8 cellular contexts compared by ENCODE assay signal in the genomic region with DNA sequence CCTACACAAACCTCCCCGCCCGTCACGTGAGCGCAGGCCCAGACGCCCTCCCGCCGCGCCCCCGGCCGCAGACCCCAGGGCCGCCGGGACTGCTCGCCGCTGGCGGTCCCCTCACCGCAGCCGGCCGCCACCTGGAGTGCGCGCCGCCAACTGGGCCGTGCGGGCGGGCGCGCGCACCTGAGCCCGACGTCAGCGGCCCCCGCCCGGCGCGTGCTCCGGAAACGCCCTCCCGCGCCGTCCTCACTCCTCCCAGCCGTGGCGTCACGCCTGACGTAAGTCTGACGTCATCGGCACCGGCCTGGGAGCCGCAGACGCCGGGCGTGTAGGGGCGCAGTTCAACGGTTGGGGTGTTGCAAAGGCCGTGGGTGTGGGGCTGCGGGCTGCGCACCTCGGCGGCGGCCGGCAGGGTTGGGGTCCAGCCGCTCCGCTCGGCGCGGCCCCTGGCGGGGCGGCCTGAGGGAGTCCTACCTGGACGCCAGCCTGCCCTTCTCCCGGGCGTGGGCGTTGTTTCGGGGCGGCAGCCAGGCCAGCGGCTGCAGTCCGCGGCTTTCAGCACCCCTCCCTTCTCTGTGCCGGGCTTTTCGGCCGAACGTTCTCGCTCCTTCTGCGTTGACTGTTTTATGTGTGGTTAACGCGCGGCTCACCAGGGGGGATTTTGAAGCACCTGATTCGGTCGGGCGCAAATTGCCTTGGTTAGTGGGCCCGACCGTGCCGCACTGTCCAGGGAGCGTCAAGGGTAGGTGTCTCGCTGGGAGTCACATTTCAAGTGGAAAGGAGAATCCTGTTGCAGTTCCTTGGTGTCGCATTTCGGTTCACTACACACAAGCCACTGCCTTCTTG. TPM values are rescaled to one million over a fixed set of nuclear protein-coding genes. Genes with fewer than 3 reads are reported as not detected.
DNase-seq lines count a peak whose midpoint lies in the region; ATAC-seq and TF ChIP-seq lines count a peak whose summit lies in the region.

TSS of gene JOSD1 (minus strand) at position 155 of the 840 bp plus-strand sequence. CDS start 956 bp downstream, outside the sequence.

- no peaks in the 10 kb centered on the region for H3K27me3 ChIP-seq in fibroblast of lung (ENCODE audit: control insufficient read depth, insufficient read depth, low read length)
- no peaks in the 10 kb centered on the region for H3K27me3 ChIP-seq in naive thymus-derived CD4-positive, alpha-beta T cell (ENCODE audit: control insufficient read depth in 2 of 2, insufficient read depth in 2 of 2, low read length in 2 of 2)

- no peak for TF ChIP-seq CTCF in RWPE1 (conservative IDR thresholded peaks at IDR 0.05; ENCODE audit: low read depth)
- no peak for TF ChIP-seq CTCF in fibroblast of lung (conservative IDR thresholded peaks at IDR 0.05 in 1 of 2, IDR thresholded peaks at IDR 0.05 in 1 of 2; ENCODE audit: low read depth in 1 of 2, low read length in 2 of 2)

- peak within 1 kb of the TSS; percentile 60 to 92 (median 73) for H3K4me3 ChIP-seq in fibroblast of lung (replicated peaks in 1 of 4; ENCODE audit: control extremely low read depth in 1 of 4, insufficient read depth in 1 of 4, low read depth in 3 of 4, low read length in 4 of 4)
- peak within 1 kb of the TSS; percentile 90 for H3K4me3 ChIP-seq in naive thymus-derived CD4-positive, alpha-beta T cell (ENCODE audit: low read length)

- peak within 1 kb of the TSS; percentile 100 for H3K27ac Mint-ChIP-seq in activated T-helper 2 cell treated with anti-CD3 and anti-CD28 coated beads, Interferon-gamma antibody, Interleukin-2, Interleukin-4, amounts not matched to agents 10 μg/mL and 5 μg/mL and 100 μg/mL, durations not matched to agents 14 hours and 24 hours and 36 hours
- H3K27ac Mint-ChIP-seq in naive thymus-derived CD4-positive, alpha-beta T cell: peak within 1 kb of the TSS; percentile 94 to 100 (median 100)
- H3K27ac Mint-ChIP-seq in stimulated activated memory B cell treated with anti-CD40 and anti-IgM and Interleukin-4, amounts not matched to agents 10 μg/mL and 1 μg/mL and 100 μg/mL, for 72 hours: peak within 1 kb of the TSS; percentile 98

- peak within 1 kb of the TSS; percentile 98 for H3K4me2 ChIP-seq in fibroblast of lung (ENCODE audit: extremely low read depth, insufficient read depth, low read length)

- intact Hi-C loops in activated T-helper 2 cell treated with anti-CD3 and anti-CD28 coated beads, Interferon-gamma antibody, Interleukin-2, Interleukin-4, amounts not matched to agents 10 μg/mL and 5 μg/mL and 100 μg/mL, durations not matched to agents 14 hours and 24 hours and 36 hours (cut with micrococcal nuclease): loop anchor here (2.0 to 10.0 kb wide), 3 partner anchors 20 to 306 kb away; partner anchors contain the start of genes DMC1 and TOMM22
- intact Hi-C loops in naive thymus-derived CD4-positive, alpha-beta T cell (cut with micrococcal nuclease): loop anchor here (1.0 to 10.0 kb wide), 12 partner anchors 20 to 1094 kb away; partner anchors contain the start of genes CBX7 (in 2 of the 2), DMC1 (in 2 of the 2), APOBEC3B (in 1 of the 2) and CBY1 (in 1 of the 2)

- H3K79me2 ChIP-seq in fibroblast of lung (ENCODE audit: control insufficient read depth, insufficient read depth, low read length): peaks cover 36% of the 10 kb centered on the region

- no peaks in the 10 kb centered on the region for H4K20me1 ChIP-seq in fibroblast of lung (ENCODE audit: control insufficient read depth, extremely low read depth, insufficient read depth, low read length)

- CTCF ChIA-PET in RWPE1 (lab: Yijun Ruan, JAX): no interaction called here
- CTCF ChIA-PET in naive thymus-derived CD4-positive, alpha-beta T cell (lab: Charles Lee): interaction anchor here (4.1 kb wide), 1 partner anchor 19 kb away, joined by 22 read pairs; the partner anchor contains the start of gene TOMM22

- no peaks in the 10 kb centered on the region for H3K9me3 ChIP-seq in fibroblast of lung (ENCODE audit: control insufficient read depth, insufficient read depth, low read depth, low read length)
- no peaks in the 10 kb centered on the region for H3K9me3 ChIP-seq in naive thymus-derived CD4-positive, alpha-beta T cell (ENCODE audit: control insufficient read depth in 2 of 3, low read length in 3 of 3)

- peaks cover 40% of the 10 kb centered on the region for H3K4me1 Mint-ChIP-seq in activated T-helper 2 cell treated with anti-CD3 and anti-CD28 coated beads, Interferon-gamma antibody, Interleukin-2, Interleukin-4, amounts not matched to agents 10 μg/mL and 5 μg/mL and 100 μg/mL, durations not matched to agents 14 hours and 24 hours and 36 hours (ENCODE audit: low read depth)
- H3K4me1 Mint-ChIP-seq in naive thymus-derived CD4-positive, alpha-beta T cell: peaks cover 34 to 64% (median 60%) of the 10 kb centered on the region in 7 donors
- H3K4me1 Mint-ChIP-seq in stimulated activated memory B cell treated with anti-CD40 and anti-IgM and Interleukin-4, amounts not matched to agents 10 μg/mL and 1 μg/mL and 100 μg/mL, for 72 hours: peaks cover 53% of the 10 kb centered on the region

- H3K4me1 ChIP-seq in fibroblast of lung (ENCODE audit: control insufficient read depth, extremely low read depth, insufficient read depth, low read length): peaks cover 18% of the 10 kb centered on the region
- H3K4me1 ChIP-seq in naive thymus-derived CD4-positive, alpha-beta T cell (ENCODE audit: control insufficient read depth in 2 of 2, insufficient read depth in 2 of 2, low read length in 2 of 2): peaks cover 38 to 47% of the 10 kb centered on the region in 2 donors

- H3K4me3 Mint-ChIP-seq in activated T-helper 2 cell treated with anti-CD3 and anti-CD28 coated beads, Interferon-gamma antibody, Interleukin-2, Interleukin-4, amounts not matched to agents 10 μg/mL and 5 μg/mL and 100 μg/mL, durations not matched to agents 14 hours and 24 hours and 36 hours (ENCODE audit: low read depth): peak within 1 kb of the TSS; percentile 97
- peak within 1 kb of the TSS; percentile 91 to 98 (median 96) for H3K4me3 Mint-ChIP-seq in naive thymus-derived CD4-positive, alpha-beta T cell
- peak within 1 kb of the TSS; percentile 92 for H3K4me3 Mint-ChIP-seq in stimulated activated memory B cell treated with anti-CD40 and anti-IgM and Interleukin-4, amounts not matched to agents 10 μg/mL and 1 μg/mL and 100 μg/mL, for 72 hours

- H3K27ac ChIP-seq in RWPE1 (peak within 1 kb of the TSS; percentile 90), fibroblast of lung (ENCODE audit: insufficient read depth, low read length) (peak within 1 kb of the TSS; percentile 89)
- peak within 1 kb of the TSS; percentile 100 for H3K27ac ChIP-seq in naive thymus-derived CD4-positive, alpha-beta T cell (ENCODE audit: low read depth, low read length)

- no peaks in the 10 kb centered on the region for H3K9me3 Mint-ChIP-seq in activated T-helper 2 cell treated with anti-CD3 and anti-CD28 coated beads, Interferon-gamma antibody, Interleukin-2, Interleukin-4, amounts not matched to agents 10 μg/mL and 5 μg/mL and 100 μg/mL, durations not matched to agents 14 hours and 24 hours and 36 hours
- H3K9me3 Mint-ChIP-seq in naive thymus-derived CD4-positive, alpha-beta T cell: no peaks in the 10 kb centered on the region
- H3K9me3 Mint-ChIP-seq in stimulated activated memory B cell treated with anti-CD40 and anti-IgM and Interleukin-4, amounts not matched to agents 10 μg/mL and 1 μg/mL and 100 μg/mL, for 72 hours: no peaks in the 10 kb centered on the region

- no peaks in the 10 kb centered on the region for H3K36me3 ChIP-seq in fibroblast of lung (ENCODE audit: control insufficient read depth, insufficient read depth, low read length)
- H3K36me3 ChIP-seq in naive thymus-derived CD4-positive, alpha-beta T cell (ENCODE audit: control insufficient read depth in 2 of 3, insufficient read depth in 3 of 3, low read length in 3 of 3): no peaks in the 10 kb centered on the region

- peak within 1 kb of the TSS; percentile 90 for H3K9ac ChIP-seq in fibroblast of lung (ENCODE audit: insufficient read depth, low read length)

- peak; percentile 83 for DNase-seq in DMS153 (lab: John Stamatoyannopoulos, UW)
- peak; percentile 91 for DNase-seq in LHCN-M2 (ENCODE audit: low read depth)
- peak; percentile 73 for DNase-seq in RWPE1 (ENCODE audit: low spot score)
- peak; percentile 97 for DNase-seq in activated T-helper 2 cell treated with anti-CD3 and anti-CD28 coated beads, Interferon-gamma antibody, Interleukin-2, Interleukin-4, amounts not matched to agents 10 μg/mL and 5 μg/mL and 100 μg/mL, durations not matched to agents 14 hours and 24 hours and 36 hours (ENCODE audit: low spot score)
- DNase-seq in fibroblast of lung (ENCODE audit: low read depth in 2 of 2): peak; percentile 92 to 95
- peak; percentile 97 to 100 (median 99) for DNase-seq in naive thymus-derived CD4-positive, alpha-beta T cell

- H2AFZ ChIP-seq in fibroblast of lung (ENCODE audit: low read length): peak within 1 kb of the TSS; percentile 4

- peaks cover 40% of the 10 kb centered on the region for H3K36me3 Mint-ChIP-seq in activated T-helper 2 cell treated with anti-CD3 and anti-CD28 coated beads, Interferon-gamma antibody, Interleukin-2, Interleukin-4, amounts not matched to agents 10 μg/mL and 5 μg/mL and 100 μg/mL, durations not matched to agents 14 hours and 24 hours and 36 hours (ENCODE audit: low read depth)
- H3K36me3 Mint-ChIP-seq in naive thymus-derived CD4-positive, alpha-beta T cell: peaks cover 0 to 25% (median 0%) of the 10 kb centered on the region in 5 donors
- peaks cover 14% of the 10 kb centered on the region for H3K36me3 Mint-ChIP-seq in stimulated activated memory B cell treated with anti-CD40 and anti-IgM and Interleukin-4, amounts not matched to agents 10 μg/mL and 1 μg/mL and 100 μg/mL, for 72 hours

- ATAC-seq in GM21723 (IDR thresholded peaks at IDR 0.05; ENCODE audit: unreplicated experiment): peak; percentile 35
- peak; percentile 67 for ATAC-seq in naive thymus-derived CD4-positive, alpha-beta T cell
- ATAC-seq in stimulated activated memory B cell treated with anti-CD40 and anti-IgM and Interleukin-4, amounts not matched to agents 10 μg/mL and 1 μg/mL and 100 μg/mL, for 72 hours: peak; percentile 77

- H3K27me3 Mint-ChIP-seq in activated T-helper 2 cell treated with anti-CD3 and anti-CD28 coated beads, Interferon-gamma antibody, Interleukin-2, Interleukin-4, amounts not matched to agents 10 μg/mL and 5 μg/mL and 100 μg/mL, durations not matched to agents 14 hours and 24 hours and 36 hours (ENCODE audit: low read depth): no peaks in the 10 kb centered on the region
- no peaks in the 10 kb centered on the region for H3K27me3 Mint-ChIP-seq in naive thymus-derived CD4-positive, alpha-beta T cell
- H3K27me3 Mint-ChIP-seq in stimulated activated memory B cell treated with anti-CD40 and anti-IgM and Interleukin-4, amounts not matched to agents 10 μg/mL and 1 μg/mL and 100 μg/mL, for 72 hours: no peaks in the 10 kb centered on the region

- POLR2A ChIA-PET in RWPE1 (lab: Yijun Ruan, JAX; ENCODE audit: low non-redundant PET): no interaction called here
- POLR2A ChIA-PET in naive thymus-derived CD4-positive, alpha-beta T cell (lab: Charles Lee): interaction anchor here (0.6 to 4.4 kb wide), 3 partner anchors 19 to 619 kb away, joined by 3 to 32 read pairs (median 11); partner anchors contain the start of gene TOMM22

RNA-seq across cellular contexts. Expression of gene JOSD1, which starts in this region (rescaled TPM):
- total RNA-seq in LHCN-M2 (2014; rRNA removed): 54.6 and 65.0 TPM in 2 replicates
- polyA plus RNA-seq in LHCN-M2 (2012): 33.3 TPM
- 101 and 105 TPM in 2 replicates for total RNA-seq in activated T-helper 2 cell treated with anti-CD3 and anti-CD28 coated beads, Interferon-gamma antibody, Interleukin-2, Interleukin-4, amounts not matched to agents 10 μg/mL and 5 μg/mL and 100 μg/mL, durations not matched to agents 14 hours and 24 hours and 36 hours
- 59.1 and 62.1 TPM in 2 replicates for total RNA-seq in fibroblast of lung
- 35.9 and 40.5 TPM in 2 replicates for polyA plus RNA-seq in fibroblast of lung
- polyA plus RNA-seq in fibroblast of lung (2012): 32.4 and 32.9 TPM in 2 replicates
- 43.6 and 54.7 TPM in 2 replicates for polyA minus RNA-seq in fibroblast of lung (ENCODE audit: low replicate concordance)
- total RNA-seq in naive thymus-derived CD4-positive, alpha-beta T cell: 100 to 1,000 TPM in 2 of 5 experiments, 10 to 100 TPM in 3; 60.6 to 175 (median 74.9) TPM
- 1 to 10 TPM; 7.4 to 8.1 TPM for polyA plus RNA-seq in naive thymus-derived CD4-positive, alpha-beta T cell

Comparison
In these comparisons a context has a peak if more than half of its experiments do, and no peak if none do; other contexts are left out.
1. Peak in every context shown above with its lines: DNase-seq, ATAC-seq, H3K4me3 ChIP-seq and H3K27ac ChIP-seq.